Comparison of ENCODE assay signal across 1 cellular context in the genomic region with DNA sequence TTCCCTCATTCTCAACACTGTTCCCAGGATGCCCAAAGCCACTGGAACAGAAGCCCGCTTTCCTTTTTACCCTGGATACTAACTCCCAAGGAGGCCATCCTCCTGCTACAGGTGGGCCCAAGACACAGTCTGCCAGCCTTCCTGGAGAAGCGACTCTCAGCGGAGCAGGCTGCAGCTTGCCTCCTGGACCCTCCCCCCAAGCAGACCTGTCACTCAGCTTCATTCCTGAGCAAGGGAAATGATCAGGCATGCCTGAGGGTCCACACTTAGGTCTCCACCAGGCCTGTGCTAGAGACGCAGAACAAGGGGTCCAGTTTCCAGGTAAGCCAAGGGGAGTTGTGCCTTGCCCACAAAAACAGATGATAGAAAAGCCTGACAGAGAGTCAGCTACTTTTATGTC.
TF ChIP-seq lines count a peak whose summit lies in the region.

No MANE protein-coding gene starts in this region.

TF ChIP-seq in GM23338, 12 proteins besides CTCF, POLR2A, EP300 and RAD21 (continued from another document):
- TF ChIP-seq, protein P1, sequence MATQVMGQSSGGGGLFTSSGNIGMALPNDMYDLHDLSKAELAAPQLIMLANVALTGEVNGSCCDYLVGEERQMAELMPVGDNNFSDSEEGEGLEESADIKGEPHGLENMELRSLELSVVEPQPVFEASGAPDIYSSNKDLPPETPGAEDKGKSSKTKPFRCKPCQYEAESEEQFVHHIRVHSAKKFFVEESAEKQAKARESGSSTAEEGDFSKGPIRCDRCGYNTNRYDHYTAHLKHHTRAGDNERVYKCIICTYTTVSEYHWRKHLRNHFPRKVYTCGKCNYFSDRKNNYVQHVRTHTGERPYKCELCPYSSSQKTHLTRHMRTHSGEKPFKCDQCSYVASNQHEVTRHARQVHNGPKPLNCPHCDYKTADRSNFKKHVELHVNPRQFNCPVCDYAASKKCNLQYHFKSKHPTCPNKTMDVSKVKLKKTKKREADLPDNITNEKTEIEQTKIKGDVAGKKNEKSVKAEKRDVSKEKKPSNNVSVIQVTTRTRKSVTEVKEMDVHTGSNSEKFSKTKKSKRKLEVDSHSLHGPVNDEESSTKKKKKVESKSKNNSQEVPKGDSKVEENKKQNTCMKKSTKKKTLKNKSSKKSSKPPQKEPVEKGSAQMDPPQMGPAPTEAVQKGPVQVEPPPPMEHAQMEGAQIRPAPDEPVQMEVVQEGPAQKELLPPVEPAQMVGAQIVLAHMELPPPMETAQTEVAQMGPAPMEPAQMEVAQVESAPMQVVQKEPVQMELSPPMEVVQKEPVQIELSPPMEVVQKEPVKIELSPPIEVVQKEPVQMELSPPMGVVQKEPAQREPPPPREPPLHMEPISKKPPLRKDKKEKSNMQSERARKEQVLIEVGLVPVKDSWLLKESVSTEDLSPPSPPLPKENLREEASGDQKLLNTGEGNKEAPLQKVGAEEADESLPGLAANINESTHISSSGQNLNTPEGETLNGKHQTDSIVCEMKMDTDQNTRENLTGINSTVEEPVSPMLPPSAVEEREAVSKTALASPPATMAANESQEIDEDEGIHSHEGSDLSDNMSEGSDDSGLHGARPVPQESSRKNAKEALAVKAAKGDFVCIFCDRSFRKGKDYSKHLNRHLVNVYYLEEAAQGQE (IDR thresholded peaks at IDR 0.05; ENCODE audit: unreplicated experiment) = no peak
- TF ChIP-seq, protein P2, sequence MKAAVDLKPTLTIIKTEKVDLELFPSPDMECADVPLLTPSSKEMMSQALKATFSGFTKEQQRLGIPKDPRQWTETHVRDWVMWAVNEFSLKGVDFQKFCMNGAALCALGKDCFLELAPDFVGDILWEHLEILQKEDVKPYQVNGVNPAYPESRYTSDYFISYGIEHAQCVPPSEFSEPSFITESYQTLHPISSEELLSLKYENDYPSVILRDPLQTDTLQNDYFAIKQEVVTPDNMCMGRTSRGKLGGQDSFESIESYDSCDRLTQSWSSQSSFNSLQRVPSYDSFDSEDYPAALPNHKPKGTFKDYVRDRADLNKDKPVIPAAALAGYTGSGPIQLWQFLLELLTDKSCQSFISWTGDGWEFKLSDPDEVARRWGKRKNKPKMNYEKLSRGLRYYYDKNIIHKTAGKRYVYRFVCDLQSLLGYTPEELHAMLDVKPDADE (IDR thresholded peaks at IDR 0.05) = no peak
- TF ChIP-seq EZH2phosphoT487 (IDR thresholded peaks at IDR 0.05; ENCODE audit: unreplicated experiment) = no peak
- TF ChIP-seq, protein P3, sequence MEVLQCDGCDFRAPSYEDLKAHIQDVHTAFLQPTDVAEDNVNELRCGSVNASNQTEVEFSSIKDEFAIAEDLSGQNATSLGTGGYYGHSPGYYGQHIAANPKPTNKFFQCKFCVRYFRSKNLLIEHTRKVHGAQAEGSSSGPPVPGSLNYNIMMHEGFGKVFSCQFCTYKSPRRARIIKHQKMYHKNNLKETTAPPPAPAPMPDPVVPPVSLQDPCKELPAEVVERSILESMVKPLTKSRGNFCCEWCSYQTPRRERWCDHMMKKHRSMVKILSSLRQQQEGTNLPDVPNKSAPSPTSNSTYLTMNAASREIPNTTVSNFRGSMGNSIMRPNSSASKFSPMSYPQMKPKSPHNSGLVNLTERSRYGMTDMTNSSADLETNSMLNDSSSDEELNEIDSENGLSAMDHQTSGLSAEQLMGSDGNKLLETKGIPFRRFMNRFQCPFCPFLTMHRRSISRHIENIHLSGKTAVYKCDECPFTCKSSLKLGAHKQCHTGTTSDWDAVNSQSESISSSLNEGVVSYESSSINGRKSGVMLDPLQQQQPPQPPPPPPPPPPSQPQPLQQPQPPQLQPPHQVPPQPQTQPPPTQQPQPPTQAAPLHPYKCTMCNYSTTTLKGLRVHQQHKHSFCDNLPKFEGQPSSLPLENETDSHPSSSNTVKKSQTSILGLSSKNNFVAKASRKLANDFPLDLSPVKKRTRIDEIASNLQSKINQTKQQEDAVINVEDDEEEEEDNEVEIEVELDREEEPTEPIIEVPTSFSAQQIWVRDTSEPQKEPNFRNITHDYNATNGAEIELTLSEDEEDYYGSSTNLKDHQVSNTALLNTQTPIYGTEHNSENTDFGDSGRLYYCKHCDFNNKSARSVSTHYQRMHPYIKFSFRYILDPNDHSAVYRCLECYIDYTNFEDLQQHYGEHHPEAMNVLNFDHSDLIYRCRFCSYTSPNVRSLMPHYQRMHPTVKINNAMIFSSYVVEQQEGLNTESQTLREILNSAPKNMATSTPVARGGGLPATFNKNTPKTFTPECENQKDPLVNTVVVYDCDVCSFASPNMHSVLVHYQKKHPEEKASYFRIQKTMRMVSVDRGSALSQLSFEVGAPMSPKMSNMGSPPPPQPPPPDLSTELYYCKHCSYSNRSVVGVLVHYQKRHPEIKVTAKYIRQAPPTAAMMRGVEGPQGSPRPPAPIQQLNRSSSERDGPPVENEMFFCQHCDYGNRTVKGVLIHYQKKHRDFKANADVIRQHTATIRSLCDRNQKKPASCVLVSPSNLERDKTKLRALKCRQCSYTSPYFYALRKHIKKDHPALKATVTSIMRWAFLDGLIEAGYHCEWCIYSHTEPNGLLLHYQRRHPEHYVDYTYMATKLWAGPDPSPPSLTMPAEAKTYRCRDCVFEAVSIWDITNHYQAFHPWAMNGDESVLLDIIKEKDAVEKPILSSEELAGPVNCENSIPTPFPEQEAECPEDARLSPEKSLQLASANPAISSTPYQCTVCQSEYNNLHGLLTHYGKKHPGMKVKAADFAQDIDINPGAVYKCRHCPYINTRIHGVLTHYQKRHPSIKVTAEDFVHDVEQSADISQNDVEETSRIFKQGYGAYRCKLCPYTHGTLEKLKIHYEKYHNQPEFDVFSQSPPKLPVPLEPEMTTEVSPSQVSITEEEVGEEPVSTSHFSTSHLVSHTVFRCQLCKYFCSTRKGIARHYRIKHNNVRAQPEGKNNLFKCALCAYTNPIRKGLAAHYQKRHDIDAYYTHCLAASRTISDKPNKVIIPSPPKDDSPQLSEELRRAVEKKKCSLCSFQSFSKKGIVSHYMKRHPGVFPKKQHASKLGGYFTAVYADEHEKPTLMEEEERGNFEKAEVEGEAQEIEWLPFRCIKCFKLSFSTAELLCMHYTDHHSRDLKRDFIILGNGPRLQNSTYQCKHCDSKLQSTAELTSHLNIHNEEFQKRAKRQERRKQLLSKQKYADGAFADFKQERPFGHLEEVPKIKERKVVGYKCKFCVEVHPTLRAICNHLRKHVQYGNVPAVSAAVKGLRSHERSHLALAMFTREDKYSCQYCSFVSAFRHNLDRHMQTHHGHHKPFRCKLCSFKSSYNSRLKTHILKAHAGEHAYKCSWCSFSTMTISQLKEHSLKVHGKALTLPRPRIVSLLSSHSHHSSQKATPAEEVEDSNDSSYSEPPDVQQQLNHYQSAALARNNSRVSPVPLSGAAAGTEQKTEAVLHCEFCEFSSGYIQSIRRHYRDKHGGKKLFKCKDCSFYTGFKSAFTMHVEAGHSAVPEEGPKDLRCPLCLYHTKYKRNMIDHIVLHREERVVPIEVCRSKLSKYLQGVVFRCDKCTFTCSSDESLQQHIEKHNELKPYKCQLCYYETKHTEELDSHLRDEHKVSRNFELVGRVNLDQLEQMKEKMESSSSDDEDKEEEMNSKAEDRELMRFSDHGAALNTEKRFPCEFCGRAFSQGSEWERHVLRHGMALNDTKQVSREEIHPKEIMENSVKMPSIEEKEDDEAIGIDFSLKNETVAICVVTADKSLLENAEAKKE (CRISPR knock-in tag; IDR thresholded peaks at IDR 0.05) = no peak
- TF ChIP-seq ZNF114 (CRISPR knock-in tag; IDR thresholded peaks at IDR 0.05) = no peak
- TF ChIP-seq ZNF331 (CRISPR knock-in tag; IDR thresholded peaks at IDR 0.05; ENCODE audit: low read depth) = no peak
- no peak for TF ChIP-seq NANOG (IDR thresholded peaks at IDR 0.05; ENCODE audit: borderline replicate concordance)
